7 cellular contexts compared by ENCODE assay signal in genomic region chr21:6467895-6468294, GRCh38.
DNase-seq lines count a peak whose midpoint lies in the region; ATAC-seq, FAIRE-seq and TF ChIP-seq lines count a peak whose summit lies in the region.
"Not testable (repeated sequence)": the region's sequence is repeated elsewhere in the genome, so short reads cannot be mapped to it uniquely, and the experiment has no call there.

No MANE protein-coding gene starts in this region.

- H3K79me2 ChIP-seq in K562 (ENCODE audit: control insufficient read depth, insufficient read depth, low read length), result not testable (repeated sequence)

- ATAC-seq in A549 (peak; percentile 29 to 58; a peak in 5 of 6 replicates), RWPE2 (ENCODE audit: low read depth) (peak; percentile 11; the same call in 1 of the 3 replicates), activated B cell treated with CpG ODN at 0.5 μM for 24 hours (ENCODE audit: low read depth) (peak; percentile 27), K562 (peak; percentile 59), left ventricle myocardium superior (peak; percentile 33)
- peak; percentile 21 for ATAC-seq in activated CD8-positive, alpha-beta memory T cell treated with anti-CD3 and anti-CD28 coated beads, Interleukin-2, amount 10 ng/mL, durations not matched to agents 7 days and 5 days
- peak; percentile 13 for ATAC-seq in stimulated activated effector memory CD8-positive, alpha-beta T cell treated with anti-CD3 and anti-CD28 coated beads, Interleukin-12 subunit alpha, Interleukin-12 subunit beta, amount 100 ng/mL, for 72 hours

- not testable (repeated sequence) for H3K9me3 Mint-ChIP-seq in activated B cell treated with CpG ODN at 0.5 μM for 24 hours; activated CD8-positive, alpha-beta memory T cell treated with anti-CD3 and anti-CD28 coated beads, Interleukin-2, amount 10 ng/mL, durations not matched to agents 7 days and 5 days (ENCODE audit: low read depth); stimulated activated effector memory CD8-positive, alpha-beta T cell treated with anti-CD3 and anti-CD28 coated beads, Interleukin-12 subunit alpha, Interleukin-12 subunit beta, amount 100 ng/mL, for 72 hours

- H3K4me3 ChIP-seq in A549; RWPE2 (ENCODE audit: severe bottlenecking); K562: not testable (repeated sequence)

- not testable (repeated sequence) for H3K9me1 ChIP-seq in K562 (ENCODE audit: control insufficient read depth, insufficient read depth, low read length)

- TF ChIP-seq CTCF in A549 (IDR thresholded peaks at IDR 0.05); RWPE2 (IDR thresholded peaks at IDR 0.05; ENCODE audit: poor library complexity, severe bottlenecking); activated B cell treated with CpG ODN at 0.5 μM for 24 hours (IDR thresholded peaks at IDR 0.05); K562 (IDR thresholded peaks at IDR 0.05 in 2 of 3, conservative IDR thresholded peaks at IDR 0.05 in 1 of 3; ENCODE audit: insufficient read depth in 2 of 3, low read depth in 1 of 3, low read length in 3 of 3): not testable (repeated sequence)

- CTCF ChIA-PET in A549 (lab: Yijun Ruan, JAX); activated B cell treated with CpG ODN at 0.5 μM for 24 hours (lab: Charles Lee); activated CD8-positive, alpha-beta memory T cell treated with anti-CD3 and anti-CD28 coated beads, Interleukin-2, amount 10 ng/mL, durations not matched to agents 7 days and 5 days (lab: Charles Lee); K562 (lab: Yijun Ruan, JAX; ENCODE audit: low intra/inter-chr PET ratio): not testable (repeated sequence)

- not testable (repeated sequence) for H3K27ac ChIP-seq in A549; RWPE2 (ENCODE audit: poor library complexity, severe bottlenecking); K562 (ENCODE audit: extremely low read depth, low read depth, low read length)

- H3K36me3 ChIP-seq in RWPE2 (ENCODE audit: low read depth); K562 (ENCODE audit: control insufficient read depth, insufficient read depth, low read length): not testable (repeated sequence)

- POLR2A ChIA-PET in A549 (lab: Yijun Ruan, JAX); activated B cell treated with CpG ODN at 0.5 μM for 24 hours (lab: Charles Lee); K562 (lab: Yijun Ruan, JAX): not testable (repeated sequence)

- in situ Hi-C loops in K562 (cut with MboI), result not testable (repeated sequence)

- H3K36me3 Mint-ChIP-seq in activated B cell treated with CpG ODN at 0.5 μM for 24 hours (ENCODE audit: low read depth); activated CD8-positive, alpha-beta memory T cell treated with anti-CD3 and anti-CD28 coated beads, Interleukin-2, amount 10 ng/mL, durations not matched to agents 7 days and 5 days; stimulated activated effector memory CD8-positive, alpha-beta T cell treated with anti-CD3 and anti-CD28 coated beads, Interleukin-12 subunit alpha, Interleukin-12 subunit beta, amount 100 ng/mL, for 72 hours: not testable (repeated sequence)

- H3K27me3 ChIP-seq in RWPE2 (ENCODE audit: insufficient read depth, poor library complexity, severe bottlenecking); K562 (ENCODE audit: control insufficient read depth in 2 of 2, insufficient read depth in 2 of 2, low read length in 2 of 2): not testable (repeated sequence)

- not testable (repeated sequence) for H3K4me3 Mint-ChIP-seq in activated B cell treated with CpG ODN at 0.5 μM for 24 hours; activated CD8-positive, alpha-beta memory T cell treated with anti-CD3 and anti-CD28 coated beads, Interleukin-2, amount 10 ng/mL, durations not matched to agents 7 days and 5 days; stimulated activated effector memory CD8-positive, alpha-beta T cell treated with anti-CD3 and anti-CD28 coated beads, Interleukin-12 subunit alpha, Interleukin-12 subunit beta, amount 100 ng/mL, for 72 hours

- not testable (repeated sequence) for H4K20me1 ChIP-seq in K562 (replicated peaks; ENCODE audit: control insufficient read depth, insufficient read depth, low read length)

- WGBS in A549 (ENCODE audit: missing lambda C conversion rate), result no CpG with 5 or more reads among the region's 53 CpGs
- no CpG with 5 or more reads among the region's 53 CpGs for WGBS in K562 (ENCODE audit: insufficient coverage, low coverage, missing lambda C conversion rate)

- H3K27me3 Mint-ChIP-seq in activated B cell treated with CpG ODN at 0.5 μM for 24 hours; activated CD8-positive, alpha-beta memory T cell treated with anti-CD3 and anti-CD28 coated beads, Interleukin-2, amount 10 ng/mL, durations not matched to agents 7 days and 5 days: not testable (repeated sequence)

- not testable (repeated sequence) for H3K4me1 ChIP-seq in A549; RWPE2 (ENCODE audit: insufficient read depth, poor library complexity, severe bottlenecking); K562 (replicated peaks in 1 of 2; ENCODE audit: control insufficient read depth in 2 of 2, insufficient read depth in 2 of 2, low read length in 2 of 2)

- not testable (repeated sequence) for H3K9me3 ChIP-seq in A549; RWPE2 (ENCODE audit: severe bottlenecking); K562 (replicated peaks; ENCODE audit: control insufficient read depth, insufficient read depth, low read depth, low read length)

- H3K9ac ChIP-seq in K562 (ENCODE audit: insufficient read depth in 1 of 2, low read depth in 2 of 2, low read length in 2 of 2), result not testable (repeated sequence)

- intact Hi-C loops in activated B cell treated with CpG ODN at 0.5 μM for 24 hours (cut with micrococcal nuclease); K562 (cut with micrococcal nuclease); left ventricle myocardium superior (cut with micrococcal nuclease): not testable (repeated sequence)

- not testable (repeated sequence) for DNase-seq in A549 (ENCODE audit: low read depth in 1 of 2, low spot score in 1 of 2); RWPE2 (ENCODE audit: low spot score); activated B cell treated with CpG ODN at 0.5 μM for 24 hours; activated CD8-positive, alpha-beta memory T cell treated with anti-CD3 and anti-CD28 coated beads, Interleukin-2, amount 10 ng/mL, durations not matched to agents 7 days and 5 days; K562 (ENCODE audit: extremely low read depth in 1 of 4, low spot score in 3 of 4); left ventricle myocardium superior; stimulated activated effector memory CD8-positive, alpha-beta T cell treated with anti-CD3 and anti-CD28 coated beads, Interleukin-12 subunit alpha, Interleukin-12 subunit beta, amount 100 ng/mL, for 72 hours (ENCODE audit: low spot score in 2 of 2)

- not testable (repeated sequence) for H3K27ac Mint-ChIP-seq in activated B cell treated with CpG ODN at 0.5 μM for 24 hours; activated CD8-positive, alpha-beta memory T cell treated with anti-CD3 and anti-CD28 coated beads, Interleukin-2, amount 10 ng/mL, durations not matched to agents 7 days and 5 days; stimulated activated effector memory CD8-positive, alpha-beta T cell treated with anti-CD3 and anti-CD28 coated beads, Interleukin-12 subunit alpha, Interleukin-12 subunit beta, amount 100 ng/mL, for 72 hours

- not testable (repeated sequence) for BruUV-seq in K562 (replicated peaks; lab: Mats Ljungman, UMichigan)

- not testable (repeated sequence) for TF ChIP-seq POLR2A in A549 (IDR thresholded peaks at IDR 0.05; ENCODE audit: low read length); K562 (conservative IDR thresholded peaks at IDR 0.05)

- FAIRE-seq in A549 (lab: Jason Lieb, UNC); K562 (lab: Jason Lieb, UNC): not testable (repeated sequence)

- H2AFZ ChIP-seq in K562 (ENCODE audit: low read depth, low read length), result not testable (repeated sequence)

- not testable (repeated sequence) for TF ChIP-seq EP300 in A549 (IDR thresholded peaks at IDR 0.05); K562 (IDR thresholded peaks at IDR 0.05; ENCODE audit: low read length)

- not testable (repeated sequence) for H3K4me1 Mint-ChIP-seq in activated B cell treated with CpG ODN at 0.5 μM for 24 hours; activated CD8-positive, alpha-beta memory T cell treated with anti-CD3 and anti-CD28 coated beads, Interleukin-2, amount 10 ng/mL, durations not matched to agents 7 days and 5 days; stimulated activated effector memory CD8-positive, alpha-beta T cell treated with anti-CD3 and anti-CD28 coated beads, Interleukin-12 subunit alpha, Interleukin-12 subunit beta, amount 100 ng/mL, for 72 hours

- not testable (repeated sequence) for TF ChIP-seq RAD21 in A549 (conservative IDR thresholded peaks at IDR 0.05 in 1 of 2, IDR thresholded peaks at IDR 0.05 in 1 of 2); K562 (CRISPR knock-in tag; conservative IDR thresholded peaks at IDR 0.05 in 1 of 2, IDR thresholded peaks at IDR 0.05 in 1 of 2)

- not testable (repeated sequence) for H3K4me2 ChIP-seq in A549; K562 (ENCODE audit: insufficient read depth, low read length)
